ENCODE assay signal across 7 cellular contexts in genomic region chr4:159048166-159048886, GRCh38. TPM values are rescaled to one million over a fixed set of nuclear protein-coding genes. Genes with fewer than 3 reads are reported as not detected.
DNase-seq lines count a peak whose midpoint lies in the region; ATAC-seq and TF ChIP-seq lines count a peak whose summit lies in the region.

No MANE protein-coding gene starts in this region.

- no peak for TF ChIP-seq POLR2A in thyroid gland (IDR thresholded peaks at IDR 0.05)

- peak; percentile 75 for DNase-seq in NCI-H1436 treated with DMSO at 0.1 percent for 48 hours (lab: John Stamatoyannopoulos, UW)
- DNase-seq in cerebellum (ENCODE audit: low spot score), result peak; percentile 42
- peak; percentile 74 to 78 for DNase-seq in left lung
- DNase-seq in thyroid gland, result peak; percentile 79 to 84
- DNase-seq in T1000 (lab: John Stamatoyannopoulos, UW), result no peak

- H3K4me1 ChIP-seq in left lung (peaks cover 3 to 7% of the 10 kb centered on the region in 2 donors), thyroid gland (peaks cover 6 to 8% of the 10 kb centered on the region in 2 donors)

- no peaks in the 10 kb centered on the region for H3K27me3 ChIP-seq in left lung
- no peaks in the 10 kb centered on the region for H3K27me3 ChIP-seq in thyroid gland

- no peaks in the 10 kb centered on the region for H3K36me3 ChIP-seq in left lung
- no peaks in the 10 kb centered on the region for H3K36me3 ChIP-seq in thyroid gland

- intact Hi-C loops in left lung (cut with DNase I) (no loop called here), thyroid gland (cut with DNase I) (loop anchor here (10.0 kb wide), 1 partner anchor 56 kb away; the partner anchor contains the start of gene RAPGEF2)

- H3K27ac ChIP-seq in left lung (no peak overlapping the region), thyroid gland (peak overlapping the region; percentile 33 to 64 (median 44))

- ATAC-seq in left lung (peak; percentile 99), HG03378 (IDR thresholded peaks at IDR 0.05; ENCODE audit: unreplicated experiment) (no peak), HG02885 (IDR thresholded peaks at IDR 0.05; ENCODE audit: poor library complexity, unreplicated experiment) (no peak)

- H3K4me3 ChIP-seq in left lung (peak overlapping the region in 1 of 2 donors; percentile 10), thyroid gland (replicated peaks in 1 of 3) (no peak overlapping the region)

- TF ChIP-seq CTCF in left lung (IDR thresholded peaks at IDR 0.05), result no peak
- no peak for TF ChIP-seq CTCF in thyroid gland (IDR thresholded peaks at IDR 0.05)

- 14 to 19% methylated on average over 16 of the region's 16 CpGs for WGBS in thyroid gland, 2 donors

- no peaks in the 10 kb centered on the region for H3K9me3 ChIP-seq in left lung
- H3K9me3 ChIP-seq in thyroid gland, result no peaks in the 10 kb centered on the region

RNA-seq across cellular contexts. Expression of gene RAPGEF2, which starts 54.6 kb away (rescaled TPM):
- total RNA-seq in cerebellum, result 90.5 TPM
- 10 to 100 TPM; 51.3 to 52.0 TPM for total RNA-seq in left lung
- total RNA-seq in thyroid gland, result 100 to 1,000 TPM in 1 of 4 donors, 10 to 100 TPM in 3; 60.2 to 109 (median 79.7) TPM

Comparison
In these comparisons a context has a peak if more than half of its experiments do, and no peak if none do; other contexts are left out.
1. H3K27ac ChIP-seq: peak in thyroid gland (3 of 3); none in left lung (0 of 2).